6 cellular contexts compared by ENCODE assay signal in genomic region chr6:115460913-115461312, GRCh38.
"Had no signal": no experiment of that assay in that cellular context is flagged by ENCODE, and none has a peak within 500 bp of the region (broad histone marks: within the 10 kb centered on the region; RNA-seq: fewer than 3 reads in every experiment).

No MANE protein-coding gene starts in this region.

- DNase-seq: H9, HCEC 1CT, KBM-7 had no signal

- FAIRE-seq: H1, H54, HepG2 had no signal
